In genomic region chr12:58424735-58425379, GRCh38 we compare ENCODE assay signal across 10 cellular contexts.
A peak's percentile ranks its signal among the peaks of the same experiment; 100 is the strongest.
DNase-seq lines count a peak whose midpoint lies in the region; ATAC-seq, FAIRE-seq and TF ChIP-seq lines count a peak whose summit lies in the region.
"Had no signal": no experiment of that assay in that cellular context is flagged by ENCODE, and none has a peak within 500 bp of the region (broad histone marks: within the 10 kb centered on the region; RNA-seq: fewer than 3 reads in every experiment).

No MANE protein-coding gene starts in this region.

- H3K4me3 ChIP-seq in OCI-LY3 (ENCODE audit: low read length) = no peak overlapping the region
- peak overlapping the region in 2 of 3 experiments; percentile 16 to 51 for H3K4me3 ChIP-seq in keratinocyte (ENCODE audit: control insufficient read depth in 2 of 3, extremely low read depth in 1 of 3, insufficient read depth in 2 of 3, low read depth in 1 of 3, low read length in 3 of 3)
- no peak overlapping the region for H3K4me3 ChIP-seq in mucosa of descending colon

- no peaks in the 10 kb centered on the region for H3K9me3 ChIP-seq in OCI-LY3 (ENCODE audit: insufficient read depth, low read length)
- no peaks in the 10 kb centered on the region for H3K9me3 ChIP-seq in keratinocyte (ENCODE audit: control insufficient read depth, low read depth, low read length)
- H3K9me3 ChIP-seq in mucosa of descending colon = no peaks in the 10 kb centered on the region

- ATAC-seq in mucosa of descending colon = no peak

- H3K9ac ChIP-seq in OCI-LY3 (ENCODE audit: low read length) (no peak overlapping the region), keratinocyte (ENCODE audit: control insufficient read depth, extremely low read depth, insufficient read depth, low read length) (peak overlapping the region; percentile 35)

- H4K20me1 ChIP-seq in OCI-LY3 (ENCODE audit: insufficient read depth, low read length) (no peaks in the 10 kb centered on the region), keratinocyte (ENCODE audit: control insufficient read depth, extremely low read depth, insufficient read depth, low read length) (no peaks in the 10 kb centered on the region)

- peaks cover 6% of the 10 kb centered on the region; the same call in 1 of the 2 replicates for H3K9me3 Mint-ChIP-seq in HFFc6

- H3K4me2 ChIP-seq in OCI-LY3 (ENCODE audit: low read length) (peak overlapping the region; percentile 50), keratinocyte (ENCODE audit: control insufficient read depth, extremely low read depth, insufficient read depth, low read depth, low read length) (peak overlapping the region; percentile 60)

- peaks cover 78% of the 10 kb centered on the region for H3K4me1 Mint-ChIP-seq in HFFc6 (ENCODE audit: low read depth)

- H3K27ac ChIP-seq in OCI-LY3 (ENCODE audit: low read length) (no peak overlapping the region), keratinocyte (ENCODE audit: control insufficient read depth, insufficient read depth, low read length) (peak overlapping the region; percentile 80)

- FAIRE-seq in GM12892 (lab: Jason Lieb, UNC) (peak; percentile 14), keratinocyte (lab: Jason Lieb, UNC) (peak; percentile 55), HTR-8/SVneo (lab: Jason Lieb, UNC) (no peak)
- FAIRE-seq: G401.6 had no signal

- no peaks in the 10 kb centered on the region for H3K27me3 ChIP-seq in OCI-LY3 (ENCODE audit: low read depth, low read length)
- no peaks in the 10 kb centered on the region for H3K27me3 ChIP-seq in keratinocyte (ENCODE audit: control insufficient read depth, extremely low read depth, insufficient read depth, low read length)

- H2AFZ ChIP-seq in OCI-LY3 (ENCODE audit: low read depth, low read length) = no peak overlapping the region
- peak overlapping the region; percentile 81 for H2AFZ ChIP-seq in keratinocyte (ENCODE audit: control insufficient read depth, low read length)

- H3K4me3 Mint-ChIP-seq in HFFc6 = peak overlapping the region; percentile 79

- no peak for TF ChIP-seq CTCF in HFFc6 (IDR thresholded peaks at IDR 0.05)
- TF ChIP-seq CTCF in OCI-LY3 (IDR thresholded peaks at IDR 0.05; ENCODE audit: low read depth, low read length) = no peak
- TF ChIP-seq CTCF in keratinocyte (optimal IDR thresholded peaks at IDR 0.05 in 1 of 3, IDR thresholded peaks at IDR 0.05 in 1 of 3, conservative IDR thresholded peaks at IDR 0.05 in 1 of 3; ENCODE audit: extremely low read depth in 1 of 3, insufficient read depth in 2 of 3, low read length in 3 of 3) = no peak
- TF ChIP-seq CTCF in mucosa of descending colon (IDR thresholded peaks at IDR 0.05) = no peak

- dilution Hi-C loops in keratinocyte (cut with MboI; ENCODE audit: extremely low pct_ligation_motif_present, low sequenced_read_pairs) = loop anchor here (25.0 kb wide), 1 partner anchor 88 kb away; no protein-coding TSS in a partner anchor

- no peak for TF ChIP-seq POLR2A in GM12892 (IDR thresholded peaks at IDR 0.05; ENCODE audit: low read depth, low read length)

- H3K36me3 ChIP-seq in OCI-LY3 (replicated peaks; ENCODE audit: low read depth, low read length) (no peaks in the 10 kb centered on the region), keratinocyte (ENCODE audit: control insufficient read depth in 2 of 2, extremely low read depth in 1 of 2, insufficient read depth in 2 of 2, low read length in 2 of 2) (no peaks in the 10 kb centered on the region), mucosa of descending colon (ENCODE audit: low read depth) (no peaks in the 10 kb centered on the region)

- DNase-seq in GM12892 (ENCODE audit: insufficient read length) = no peak
- no peak for DNase-seq in HFFc6
- no peak for DNase-seq in keratinocyte (ENCODE audit: low read depth, low spot score)
- DNase-seq in SHP77 (lab: John Stamatoyannopoulos, UW) = no peak
- DNase-seq in mucosa of descending colon = no peak
- no peak for DNase-seq in HTR-8/SVneo (ENCODE audit: insufficient read length, low spot score)
- DNase-seq in NK-92 (lab: John Stamatoyannopoulos, UW; ENCODE audit: unreplicated experiment) = no peak
- DNase-seq: effector CD8-positive, alpha-beta T cell had no signal

- H3K36me3 Mint-ChIP-seq in HFFc6 (ENCODE audit: low read depth) = peaks cover 42% of the 10 kb centered on the region

- H3K27me3 Mint-ChIP-seq in HFFc6 (ENCODE audit: insufficient read depth) = no peaks in the 10 kb centered on the region; the same call in 1 of the 2 replicates

- intact Hi-C loops in mucosa of descending colon (cut with DNase I, micrococcal nuclease) = no loop called here

- no peaks in the 10 kb centered on the region for H3K9me1 ChIP-seq in keratinocyte (ENCODE audit: control insufficient read depth, extremely low read depth, insufficient read depth, low read length)

- peaks cover 28% of the 10 kb centered on the region for H3K4me1 ChIP-seq in OCI-LY3 (ENCODE audit: low read length)
- peaks cover 40% of the 10 kb centered on the region for H3K4me1 ChIP-seq in keratinocyte (ENCODE audit: control insufficient read depth, extremely low read depth, insufficient read depth, low read length)
- peaks cover 15% of the 10 kb centered on the region for H3K4me1 ChIP-seq in mucosa of descending colon (ENCODE audit: low read depth)

- H3K79me2 ChIP-seq in OCI-LY3 (ENCODE audit: low read length) (no peaks in the 10 kb centered on the region), keratinocyte (ENCODE audit: control insufficient read depth, insufficient read depth, low read length) (no peaks in the 10 kb centered on the region)

- peak overlapping the region; percentile 97 for H3K27ac Mint-ChIP-seq in HFFc6

Comparison
In these comparisons a context has a peak if more than half of its experiments do, and no peak if none do; other contexts are left out.
1. H3K4me3 ChIP-seq: peak in keratinocyte (2 of 3); none in OCI-LY3 (single experiment) and mucosa of descending colon (single experiment).